Comparison of ENCODE assay signal across 20 cellular contexts in genomic region chr10:35225204-35225603, GRCh38.
DNase-seq lines count a peak whose midpoint lies in the region; ATAC-seq, FAIRE-seq and TF ChIP-seq lines count a peak whose summit lies in the region.
"Had no signal": no experiment of that assay in that cellular context is flagged by ENCODE, and none has a peak within 500 bp of the region (broad histone marks: within the 10 kb centered on the region; RNA-seq: fewer than 3 reads in every experiment).

No MANE protein-coding gene starts in this region.

- DNase-seq in activated T-cell treated with anti-CD3 and anti-CD28 coated beads, Interleukin-2, amount 50 U/mL, for 72 hours: no peak
- DNase-seq in activated T-cell treated with anti-CD3 and anti-CD28 coated beads, Interleukin-2, amount 50 U/mL, for 1 hour: no peak
- peak; percentile 15 for DNase-seq in GF-D8 (lab: John Stamatoyannopoulos, UW)
- DNase-seq in activated T-helper 2 cell treated with anti-CD3 and anti-CD28 coated beads, Interferon-gamma antibody, Interleukin-2, Interleukin-4, amounts not matched to agents 10 μg/mL and 5 μg/mL and 100 μg/mL, durations not matched to agents 14 hours and 24 hours and 36 hours (ENCODE audit: low spot score): no peak
- DNase-seq in keratinocyte (ENCODE audit: low read depth, low spot score): no peak
- DNase-seq in amniotic stem cell (lab: John Stamatoyannopoulos, UW): no peak
- DNase-seq: cerebellar nuclear complex; COR-L47; EL; endodermal cell; foreskin fibroblast; naive thymus-derived CD8-positive, alpha-beta T cell; NCI-H187; posterior cingulate gyrus had no signal

- H3K9me3 ChIP-seq in keratinocyte (ENCODE audit: control insufficient read depth, low read depth, low read length): no peaks in the 10 kb centered on the region
- H3K9me3 ChIP-seq: suprapubic skin had no signal

- H3K27me3 Mint-ChIP-seq in activated T-cell treated with anti-CD3 and anti-CD28 coated beads, Interleukin-2, amount 50 U/mL, for 72 hours (ENCODE audit: low read depth): no peaks in the 10 kb centered on the region
- no peaks in the 10 kb centered on the region for H3K27me3 Mint-ChIP-seq in activated T-helper 2 cell treated with anti-CD3 and anti-CD28 coated beads, Interferon-gamma antibody, Interleukin-2, Interleukin-4, amounts not matched to agents 10 μg/mL and 5 μg/mL and 100 μg/mL, durations not matched to agents 14 hours and 24 hours and 36 hours (ENCODE audit: low read depth)

- no peaks in the 10 kb centered on the region for H3K9me1 ChIP-seq in keratinocyte (ENCODE audit: control insufficient read depth, extremely low read depth, insufficient read depth, low read length)

- peaks cover 3 to 5% of the 10 kb centered on the region in 2 donors for H3K9me3 Mint-ChIP-seq in activated T-cell treated with anti-CD3 and anti-CD28 coated beads, Interleukin-2, amount 50 U/mL, for 72 hours
- H3K9me3 Mint-ChIP-seq in activated T-helper 2 cell treated with anti-CD3 and anti-CD28 coated beads, Interferon-gamma antibody, Interleukin-2, Interleukin-4, amounts not matched to agents 10 μg/mL and 5 μg/mL and 100 μg/mL, durations not matched to agents 14 hours and 24 hours and 36 hours: no peaks in the 10 kb centered on the region
- H3K9me3 Mint-ChIP-seq: endodermal cell had no signal

- no peaks in the 10 kb centered on the region for H4K20me1 ChIP-seq in keratinocyte (ENCODE audit: control insufficient read depth, extremely low read depth, insufficient read depth, low read length)

- H3K36me3 Mint-ChIP-seq in activated T-cell treated with anti-CD3 and anti-CD28 coated beads, Interleukin-2, amount 50 U/mL, for 72 hours (ENCODE audit: insufficient read depth in 2 of 2): peaks cover 0 to 4% of the 10 kb centered on the region in 2 donors
- H3K36me3 Mint-ChIP-seq in activated T-helper 2 cell treated with anti-CD3 and anti-CD28 coated beads, Interferon-gamma antibody, Interleukin-2, Interleukin-4, amounts not matched to agents 10 μg/mL and 5 μg/mL and 100 μg/mL, durations not matched to agents 14 hours and 24 hours and 36 hours (ENCODE audit: low read depth): no peaks in the 10 kb centered on the region
- H3K36me3 Mint-ChIP-seq: naive thymus-derived CD8-positive, alpha-beta T cell had no signal

- no peaks in the 10 kb centered on the region for H3K36me3 ChIP-seq in keratinocyte (ENCODE audit: control insufficient read depth in 2 of 2, extremely low read depth in 1 of 2, insufficient read depth in 2 of 2, low read length in 2 of 2)
- H3K36me3 ChIP-seq: suprapubic skin had no signal

- ATAC-seq in activated T-cell treated with anti-CD3 and anti-CD28 coated beads, Interleukin-2, amount 50 U/mL, for 72 hours (replicated peaks in 1 of 2): peak; percentile 65 to 66
- no peak for ATAC-seq in GM19455 (IDR thresholded peaks at IDR 0.05; ENCODE audit: unreplicated experiment)
- no peak for ATAC-seq in HG03108 (IDR thresholded peaks at IDR 0.05; ENCODE audit: unreplicated experiment)

- H3K9ac ChIP-seq in keratinocyte (ENCODE audit: control insufficient read depth, extremely low read depth, insufficient read depth, low read length): no peak overlapping the region

- H3K79me2 ChIP-seq in keratinocyte (ENCODE audit: control insufficient read depth, insufficient read depth, low read length): no peaks in the 10 kb centered on the region

- no peak overlapping the region for H3K4me3 ChIP-seq in keratinocyte (ENCODE audit: control insufficient read depth in 2 of 3, extremely low read depth in 1 of 3, insufficient read depth in 2 of 3, low read depth in 1 of 3, low read length in 3 of 3)
- H3K4me3 ChIP-seq: lung, smooth muscle cell, suprapubic skin had no signal

- intact Hi-C loops in activated T-helper 2 cell treated with anti-CD3 and anti-CD28 coated beads, Interferon-gamma antibody, Interleukin-2, Interleukin-4, amounts not matched to agents 10 μg/mL and 5 μg/mL and 100 μg/mL, durations not matched to agents 14 hours and 24 hours and 36 hours (cut with micrococcal nuclease): no loop called here

- dilution Hi-C loops in keratinocyte (cut with MboI; ENCODE audit: extremely low pct_ligation_motif_present, low sequenced_read_pairs): no loop called here

- H2AFZ ChIP-seq in keratinocyte (ENCODE audit: control insufficient read depth, low read length): peak overlapping the region; percentile 40

- peak overlapping the region in 1 of 2 donors; percentile 1 for H3K4me3 Mint-ChIP-seq in activated T-cell treated with anti-CD3 and anti-CD28 coated beads, Interleukin-2, amount 50 U/mL, for 72 hours
- H3K4me3 Mint-ChIP-seq in activated T-helper 2 cell treated with anti-CD3 and anti-CD28 coated beads, Interferon-gamma antibody, Interleukin-2, Interleukin-4, amounts not matched to agents 10 μg/mL and 5 μg/mL and 100 μg/mL, durations not matched to agents 14 hours and 24 hours and 36 hours (ENCODE audit: low read depth): no peak overlapping the region
- H3K4me3 Mint-ChIP-seq: endodermal cell; naive thymus-derived CD8-positive, alpha-beta T cell had no signal

- peaks cover 24% of the 10 kb centered on the region for H3K4me1 Mint-ChIP-seq in activated T-cell treated with anti-CD3 and anti-CD28 coated beads, Interleukin-2, amount 50 U/mL, for 72 hours (ENCODE audit: low read depth)
- H3K4me1 Mint-ChIP-seq in activated T-helper 2 cell treated with anti-CD3 and anti-CD28 coated beads, Interferon-gamma antibody, Interleukin-2, Interleukin-4, amounts not matched to agents 10 μg/mL and 5 μg/mL and 100 μg/mL, durations not matched to agents 14 hours and 24 hours and 36 hours (ENCODE audit: low read depth): peaks cover 22% of the 10 kb centered on the region

- no peak for TF ChIP-seq CTCF in keratinocyte (optimal IDR thresholded peaks at IDR 0.05 in 1 of 3, IDR thresholded peaks at IDR 0.05 in 1 of 3, conservative IDR thresholded peaks at IDR 0.05 in 1 of 3; ENCODE audit: extremely low read depth in 1 of 3, insufficient read depth in 2 of 3, low read length in 3 of 3)

- H3K4me2 ChIP-seq in keratinocyte (ENCODE audit: control insufficient read depth, extremely low read depth, insufficient read depth, low read depth, low read length): no peak overlapping the region
- H3K4me2 ChIP-seq: smooth muscle cell had no signal

- H3K27ac Mint-ChIP-seq in activated T-cell treated with anti-CD3 and anti-CD28 coated beads, Interleukin-2, amount 50 U/mL, for 72 hours: peak overlapping the region; percentile 66
- peak overlapping the region; percentile 1 for H3K27ac Mint-ChIP-seq in activated T-helper 2 cell treated with anti-CD3 and anti-CD28 coated beads, Interferon-gamma antibody, Interleukin-2, Interleukin-4, amounts not matched to agents 10 μg/mL and 5 μg/mL and 100 μg/mL, durations not matched to agents 14 hours and 24 hours and 36 hours
- H3K27ac Mint-ChIP-seq: endodermal cell had no signal

- H3K27me3 ChIP-seq in keratinocyte (ENCODE audit: control insufficient read depth, extremely low read depth, insufficient read depth, low read length): no peaks in the 10 kb centered on the region
- H3K27me3 ChIP-seq: suprapubic skin had no signal

- no peak overlapping the region for H3K27ac ChIP-seq in keratinocyte (ENCODE audit: control insufficient read depth, insufficient read depth, low read length)
- H3K27ac ChIP-seq: suprapubic skin had no signal

- no peaks in the 10 kb centered on the region for H3K4me1 ChIP-seq in keratinocyte (ENCODE audit: control insufficient read depth, extremely low read depth, insufficient read depth, low read length)
- H3K4me1 ChIP-seq: suprapubic skin had no signal

- FAIRE-seq in keratinocyte (lab: Jason Lieb, UNC): no peak
- FAIRE-seq: HTR-8/SVneo had no signal

Comparison
In these comparisons a context has a peak if more than half of its experiments do, and no peak if none do; other contexts are left out.
1. ATAC-seq: peak in activated T-cell treated with anti-CD3 and anti-CD28 coated beads, Interleukin-2, amount 50 U/mL, for 72 hours (2 of 2); none in GM19455 (single experiment) and HG03108 (single experiment).